In genomic region chr10:49164587-49165188, GRCh38 we compare ENCODE assay signal across 1 cellular context.
TF ChIP-seq lines count a peak whose summit lies in the region.

No MANE protein-coding gene starts in this region.

TF ChIP-seq in HCT116, 20 proteins besides CTCF, POLR2A, EP300 and RAD21 (continued from another document):
- TF ChIP-seq ZBTB33 (IDR thresholded peaks at IDR 0.05; ENCODE audit: extremely low read depth, insufficient replicate concordance, low read length) (no peak), ZFX (IDR thresholded peaks at IDR 0.05) (no peak)
